8 cellular contexts compared by ENCODE assay signal in the genomic region with DNA sequence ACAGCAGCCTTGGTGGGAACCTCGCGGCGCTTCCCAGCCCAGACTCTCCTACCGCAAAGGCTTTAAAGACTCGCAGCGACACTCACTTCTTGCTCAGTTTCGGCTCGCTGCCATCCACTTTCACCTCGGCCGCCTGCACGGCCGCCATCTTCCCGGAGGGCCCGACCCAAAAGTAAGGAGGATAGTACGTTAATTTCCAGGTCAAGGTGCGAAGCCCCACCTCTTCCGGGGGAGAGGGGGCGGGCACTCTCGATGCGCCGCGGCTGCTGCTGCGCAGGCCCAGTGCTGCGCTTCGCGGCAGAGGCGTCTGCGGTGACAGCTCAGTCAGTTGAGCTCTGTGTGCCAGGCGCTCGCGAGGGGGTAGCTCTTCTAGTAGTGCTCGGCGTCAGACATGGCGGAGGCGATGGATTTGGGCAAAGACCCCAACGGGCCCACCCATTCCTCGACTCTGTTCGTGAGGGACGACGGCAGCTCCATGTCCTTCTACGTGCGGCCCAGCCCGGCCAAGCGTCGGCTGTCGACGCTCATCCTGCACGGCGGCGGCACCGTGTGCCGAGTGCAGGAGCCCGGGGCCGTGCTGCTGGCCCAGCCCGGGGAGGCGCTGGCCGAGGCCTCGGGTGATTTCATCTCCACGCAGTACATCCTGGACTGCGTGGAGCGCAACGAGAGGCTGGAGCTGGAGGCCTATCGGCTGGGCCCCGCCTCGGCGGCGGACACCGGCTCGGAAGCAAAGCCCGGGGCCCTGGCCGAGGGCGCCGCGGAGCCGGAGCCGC. TPM values are rescaled to one million over a fixed set of nuclear protein-coding genes. Genes with fewer than 3 reads are reported as not detected.
A peak's percentile ranks its signal among the peaks of the same experiment; 100 is the strongest.
DNase-seq lines count a peak whose midpoint lies in the region; ATAC-seq and TF ChIP-seq lines count a peak whose summit lies in the region.

A gene (minus strand): TSS at position 174 of the 773 bp plus-strand sequence. CDS start 26 bp downstream, at position 148.
A gene with protein sequence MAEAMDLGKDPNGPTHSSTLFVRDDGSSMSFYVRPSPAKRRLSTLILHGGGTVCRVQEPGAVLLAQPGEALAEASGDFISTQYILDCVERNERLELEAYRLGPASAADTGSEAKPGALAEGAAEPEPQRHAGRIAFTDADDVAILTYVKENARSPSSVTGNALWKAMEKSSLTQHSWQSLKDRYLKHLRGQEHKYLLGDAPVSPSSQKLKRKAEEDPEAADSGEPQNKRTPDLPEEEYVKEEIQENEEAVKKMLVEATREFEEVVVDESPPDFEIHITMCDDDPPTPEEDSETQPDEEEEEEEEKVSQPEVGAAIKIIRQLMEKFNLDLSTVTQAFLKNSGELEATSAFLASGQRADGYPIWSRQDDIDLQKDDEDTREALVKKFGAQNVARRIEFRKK (plus strand): TSS at position 282 of the 773 bp plus-strand sequence. CDS start 110 bp downstream, at position 392.

- peak; percentile 97 for TF ChIP-seq POLR2A in GM19099 (IDR thresholded peaks at IDR 0.05; ENCODE audit: extremely low read depth, insufficient read length, low read depth)

- H3K27me3 Mint-ChIP-seq in activated CD4-positive, alpha-beta T cell treated with anti-CD3 and anti-CD28 coated beads for 36 hours, result no peaks in the 10 kb centered on the region

- DNase-seq in AG20443 (ENCODE audit: low spot score) (peak; percentile 98), NCI-H510A (lab: John Stamatoyannopoulos, UW) (peak; percentile 71), choroid plexus epithelial cell (ENCODE audit: low read depth) (peak; percentile 95), kidney glomerular epithelial cell (lab: John Stamatoyannopoulos, UW) (peak; percentile 91)
- peak; percentile 97 for DNase-seq in activated CD4-positive, alpha-beta T cell treated with anti-CD3 and anti-CD28 coated beads for 36 hours
- peak; percentile 84 to 91 for DNase-seq in stimulated activated CD4-positive, alpha-beta T cell treated with anti-CD3 and anti-CD28 coated beads, Interleukin-1b, Interleukin-23, amount 100 ng/mL, for 1 hour (ENCODE audit: low read depth in 2 of 2)

- intact Hi-C loops in activated CD4-positive, alpha-beta T cell treated with anti-CD3 and anti-CD28 coated beads for 36 hours (cut with DNase I, micrococcal nuclease), result loop anchor here (1.0 to 10.0 kb wide), 18 partner anchors 24 to 1565 kb away; a partner anchor contains a TSS

- H3K4me3 ChIP-seq in choroid plexus epithelial cell (ENCODE audit: low read depth, low read length), result peak within 1 kb of the TSS; percentile 99

- H3K4me1 Mint-ChIP-seq in activated CD4-positive, alpha-beta T cell treated with anti-CD3 and anti-CD28 coated beads for 36 hours, result peaks cover 54% of the 10 kb centered on the region

- peak; percentile 90 for ATAC-seq in HG03432 (IDR thresholded peaks at IDR 0.05; ENCODE audit: unreplicated experiment)
- peak; percentile 92 for ATAC-seq in activated CD4-positive, alpha-beta T cell treated with anti-CD3 and anti-CD28 coated beads for 36 hours

- TF ChIP-seq CTCF in choroid plexus epithelial cell (conservative IDR thresholded peaks at IDR 0.05; ENCODE audit: low read depth, low read length), result no peak

- peak within 1 kb of the TSS; percentile 85 for H3K4me3 Mint-ChIP-seq in activated CD4-positive, alpha-beta T cell treated with anti-CD3 and anti-CD28 coated beads for 36 hours

- POLR2A ChIA-PET in activated CD4-positive, alpha-beta T cell treated with anti-CD3 and anti-CD28 coated beads for 36 hours (lab: Charles Lee), result interaction anchor here (0.8 to 6.3 kb wide), 10 partner anchors 11 to 1543 kb away, joined by 3 to 59 read pairs (median 4); a partner anchor contains a TSS

- CTCF ChIA-PET in activated CD4-positive, alpha-beta T cell treated with anti-CD3 and anti-CD28 coated beads for 36 hours (lab: Charles Lee), result interaction anchor here (0.7 to 3.3 kb wide), 7 partner anchors 26 to 1042 kb away, joined by 3 to 26 read pairs (median 5); a partner anchor contains a TSS

- H3K36me3 Mint-ChIP-seq in activated CD4-positive, alpha-beta T cell treated with anti-CD3 and anti-CD28 coated beads for 36 hours (ENCODE audit: low read depth), result peaks cover 56% of the 10 kb centered on the region

- H3K9me3 Mint-ChIP-seq in activated CD4-positive, alpha-beta T cell treated with anti-CD3 and anti-CD28 coated beads for 36 hours (ENCODE audit: low read depth), result no peaks in the 10 kb centered on the region

- H3K27ac Mint-ChIP-seq in activated CD4-positive, alpha-beta T cell treated with anti-CD3 and anti-CD28 coated beads for 36 hours, result peak within 1 kb of the TSS; percentile 98

RNA-seq across cellular contexts. Expression of the first gene that starts in this region (rescaled TPM):
- 100 to 1,000 TPM; 309 to 332 TPM for total RNA-seq in activated CD4-positive, alpha-beta T cell treated with anti-CD3 and anti-CD28 coated beads for 36 hours

RNA-seq across cellular contexts. Expression of the second gene that starts in this region (rescaled TPM):
- 10 to 100 TPM; 70.6 to 72.6 TPM for total RNA-seq in activated CD4-positive, alpha-beta T cell treated with anti-CD3 and anti-CD28 coated beads for 36 hours

Comparison
In these comparisons a context has a peak if more than half of its experiments do, and no peak if none do; other contexts are left out.
1. Peak in every context shown above with its lines: DNase-seq, ATAC-seq and H3K4me3 ChIP-seq.